ENCODE assay signal across 17 cellular contexts in genomic region chr3:156761713-156762575, GRCh38.
DNase-seq lines count a peak whose midpoint lies in the region; ATAC-seq and TF ChIP-seq lines count a peak whose summit lies in the region.
"Had no signal": no experiment of that assay in that cellular context is flagged by ENCODE, and none has a peak within 500 bp of the region (broad histone marks: within the 10 kb centered on the region; RNA-seq: fewer than 3 reads in every experiment).

No MANE protein-coding gene starts in this region.

- intact Hi-C loops in HCT116 (cut with micrococcal nuclease) = no loop called here
- intact Hi-C loops in esophagus muscularis mucosa (cut with DNase I) = no loop called here
- intact Hi-C loops in activated T-helper 1 cell treated with anti-CD3 and anti-CD28 coated beads, Interleukin-12 subunit alpha, Interleukin-12 subunit beta, Interleukin-2, Interleukin-4 antibody, amounts not matched to agents 30 ng/mL and 10 ng/mL and 1 ng/mL, durations not matched to agents 14 hours and 24 hours and 36 hours (cut with micrococcal nuclease) = no loop called here

- H2AFZ ChIP-seq in HCT116 (ENCODE audit: low read depth, low read length, poor library complexity, severe bottlenecking) = no peak overlapping the region
- peak overlapping the region; percentile 13 for H2AFZ ChIP-seq in parathyroid adenoma

- H3K79me2 ChIP-seq in HCT116 (ENCODE audit: insufficient read depth, low read length) (no peaks in the 10 kb centered on the region), parathyroid adenoma (peaks cover 7% of the 10 kb centered on the region)

- 0 out of 2 replicates have a peak, but pooled peaks have one; percentile 9 for TF ChIP-seq RAD21 in HCT116 (IDR thresholded peaks at IDR 0.05; ENCODE audit: low read depth)

- H3K9ac ChIP-seq in HCT116 (ENCODE audit: low read length) = no peak overlapping the region
- no peak overlapping the region for H3K9ac ChIP-seq in parathyroid adenoma
- H3K9ac ChIP-seq: BLaER1 treated with 17β-estradiol and CSF1 and Interleukin-3, amounts not matched to agents 10 nM and 100 nM had no signal

- H3K4me3 ChIP-seq in HCT116 (replicated peaks in 1 of 2; ENCODE audit: low read depth in 1 of 2, low read length in 2 of 2) = no peak overlapping the region
- H3K4me3 ChIP-seq in RWPE2 (ENCODE audit: severe bottlenecking) = no peak overlapping the region
- H3K4me3 ChIP-seq in fibroblast of mammary gland (ENCODE audit: control insufficient read depth, low read depth, low read length) = no peak overlapping the region
- no peak overlapping the region for H3K4me3 ChIP-seq in parathyroid adenoma (ENCODE audit: low read depth, low read length)
- no peak overlapping the region for H3K4me3 ChIP-seq in esophagus muscularis mucosa
- H3K4me3 ChIP-seq in H7 (ENCODE audit: insufficient read depth, low read depth, low read length) = no peak overlapping the region
- H3K4me3 ChIP-seq: ascending aorta; BLaER1 treated with 17β-estradiol and CSF1 and Interleukin-3, amounts not matched to agents 10 nM and 100 nM; suprapubic skin had no signal

- peaks cover 13% of the 10 kb centered on the region for H3K4me1 Mint-ChIP-seq in activated T-helper 1 cell treated with anti-CD3 and anti-CD28 coated beads, Interleukin-12 subunit alpha, Interleukin-12 subunit beta, Interleukin-2, Interleukin-4 antibody, amounts not matched to agents 30 ng/mL and 10 ng/mL and 1 ng/mL, durations not matched to agents 14 hours and 24 hours and 36 hours (ENCODE audit: low read depth)
- H3K4me1 Mint-ChIP-seq: naive B cell had no signal

- CTCF ChIA-PET in HCT116 (lab: Charles Lee) = no interaction called here

- TF ChIP-seq CTCF in HCT116 (IDR thresholded peaks at IDR 0.05 in 2 of 3, conservative IDR thresholded peaks at IDR 0.05 in 1 of 3; ENCODE audit: borderline replicate concordance in 1 of 3, insufficient read depth in 1 of 3, low read depth in 2 of 3, low read length in 2 of 3) = no peak
- TF ChIP-seq CTCF in RWPE2 (IDR thresholded peaks at IDR 0.05; ENCODE audit: poor library complexity, severe bottlenecking) = peak; percentile 15
- no peak for TF ChIP-seq CTCF in fibroblast of mammary gland (conservative IDR thresholded peaks at IDR 0.05; ENCODE audit: control insufficient read depth, insufficient read depth, low read depth, low read length)
- TF ChIP-seq CTCF in parathyroid adenoma (IDR thresholded peaks at IDR 0.05) = peak; percentile 47
- TF ChIP-seq CTCF in esophagus muscularis mucosa (IDR thresholded peaks at IDR 0.05) = no peak

- TF ChIP-seq EP300 in esophagus muscularis mucosa (IDR thresholded peaks at IDR 0.05) = no peak

- POLR2A ChIA-PET in HCT116 (lab: Charles Lee) = no interaction called here

- H3K27me3 ChIP-seq in HCT116 (ENCODE audit: insufficient read depth, low read length) = no peaks in the 10 kb centered on the region
- H3K27me3 ChIP-seq in RWPE2 (ENCODE audit: insufficient read depth, poor library complexity, severe bottlenecking) = no peaks in the 10 kb centered on the region
- no peaks in the 10 kb centered on the region for H3K27me3 ChIP-seq in parathyroid adenoma (ENCODE audit: control insufficient read depth, insufficient read depth, low read length)
- H3K27me3 ChIP-seq in esophagus muscularis mucosa = no peaks in the 10 kb centered on the region
- H3K27me3 ChIP-seq in H7 (ENCODE audit: control insufficient read depth, insufficient read depth, low read length) = no peaks in the 10 kb centered on the region
- H3K27me3 ChIP-seq: ascending aorta; BLaER1 treated with 17β-estradiol and CSF1 and Interleukin-3, amounts not matched to agents 10 nM and 100 nM; suprapubic skin had no signal

- DNase-seq in HCT116 (ENCODE audit: low read depth, low spot score) (no peak), RWPE2 (ENCODE audit: low spot score) (no peak), fibroblast of mammary gland (ENCODE audit: low read depth) (peak; percentile 67), NCI-H1105 treated with DMSO at 0.1 percent for 48 hours (lab: John Stamatoyannopoulos, UW) (no peak), esophagus muscularis mucosa (ENCODE audit: extremely low spot score) (no peak), H7 (no peak)
- DNase-seq in activated T-helper 1 cell treated with anti-CD3 and anti-CD28 coated beads, Interleukin-12 subunit alpha, Interleukin-12 subunit beta, Interleukin-2, Interleukin-4 antibody, amounts not matched to agents 30 ng/mL and 10 ng/mL and 1 ng/mL, durations not matched to agents 14 hours and 24 hours and 36 hours (ENCODE audit: low spot score) = no peak
- DNase-seq: activated gamma-delta T cell treated with Interleukin-2 at 50 U/mL for 16 hours, naive B cell, NCI-H2029 treated with DMSO at 0.1 percent for 48 hours had no signal

- H3K4me1 ChIP-seq in HCT116 (ENCODE audit: control insufficient read depth in 1 of 2, insufficient read depth in 2 of 2, low read length in 2 of 2) (peaks cover 0 to 7% of the 10 kb centered on the region in 2 experiments; a peak in 1 of 4 replicates), RWPE2 (ENCODE audit: insufficient read depth, poor library complexity, severe bottlenecking) (peaks cover 17% of the 10 kb centered on the region), parathyroid adenoma (peaks cover 43% of the 10 kb centered on the region), esophagus muscularis mucosa (peaks cover 0 to 18% (median 7%) of the 10 kb centered on the region in 4 donors)

- no peak for TF ChIP-seq POLR2A in HCT116 (IDR thresholded peaks at IDR 0.05; ENCODE audit: borderline replicate concordance, extremely low read depth, insufficient read depth, insufficient read length)
- no peak for TF ChIP-seq POLR2A in esophagus muscularis mucosa (IDR thresholded peaks at IDR 0.05; ENCODE audit: low read depth)

- H3K27me3 Mint-ChIP-seq in activated T-helper 1 cell treated with anti-CD3 and anti-CD28 coated beads, Interleukin-12 subunit alpha, Interleukin-12 subunit beta, Interleukin-2, Interleukin-4 antibody, amounts not matched to agents 30 ng/mL and 10 ng/mL and 1 ng/mL, durations not matched to agents 14 hours and 24 hours and 36 hours (ENCODE audit: insufficient read depth) = peaks cover 5% of the 10 kb centered on the region
- H3K27me3 Mint-ChIP-seq: naive B cell had no signal

- WGBS in esophagus muscularis mucosa = 68% methylated on average over 4 of the region's 5 CpGs

- H3K27ac ChIP-seq in HCT116 (ENCODE audit: low read depth, low read length) (no peak overlapping the region), RWPE2 (ENCODE audit: poor library complexity, severe bottlenecking) (no peak overlapping the region), parathyroid adenoma (peak overlapping the region; percentile 75), esophagus muscularis mucosa (replicated peaks in 1 of 4) (no peak overlapping the region)
- H3K27ac ChIP-seq: ascending aorta; BLaER1 treated with 17β-estradiol and CSF1 and Interleukin-3, amounts not matched to agents 10 nM and 100 nM; HL-60; suprapubic skin had no signal

- no peak for ATAC-seq in HCT116
- ATAC-seq in RWPE2 (ENCODE audit: low read depth) = no peak
- ATAC-seq: activated CD4-positive, CD25-positive, alpha-beta regulatory T cell treated with anti-CD3 and anti-CD28 coated beads, Interleukin-2, amount 50 U/mL, for 24 hours; left lobe of liver had no signal

- no TSS peak for BruUV-seq in HCT116 (replicated peaks; lab: Mats Ljungman, UMichigan)

- H3K9me3 Mint-ChIP-seq in activated T-helper 1 cell treated with anti-CD3 and anti-CD28 coated beads, Interleukin-12 subunit alpha, Interleukin-12 subunit beta, Interleukin-2, Interleukin-4 antibody, amounts not matched to agents 30 ng/mL and 10 ng/mL and 1 ng/mL, durations not matched to agents 14 hours and 24 hours and 36 hours = no peaks in the 10 kb centered on the region

- H3K4me3 Mint-ChIP-seq in activated T-helper 1 cell treated with anti-CD3 and anti-CD28 coated beads, Interleukin-12 subunit alpha, Interleukin-12 subunit beta, Interleukin-2, Interleukin-4 antibody, amounts not matched to agents 30 ng/mL and 10 ng/mL and 1 ng/mL, durations not matched to agents 14 hours and 24 hours and 36 hours = no peak overlapping the region
- H3K4me3 Mint-ChIP-seq: naive B cell had no signal

- H3K36me3 ChIP-seq in HCT116 (ENCODE audit: control insufficient read depth in 1 of 2, insufficient read depth in 2 of 2, low read length in 2 of 2) (no peaks in the 10 kb centered on the region), RWPE2 (ENCODE audit: low read depth) (no peaks in the 10 kb centered on the region), parathyroid adenoma (ENCODE audit: control insufficient read depth, insufficient read depth, low read length) (no peaks in the 10 kb centered on the region), esophagus muscularis mucosa (no peaks in the 10 kb centered on the region), H7 (replicated peaks; ENCODE audit: control insufficient read depth, insufficient read depth, low read length) (no peaks in the 10 kb centered on the region)
- H3K36me3 ChIP-seq: ascending aorta; BLaER1 treated with 17β-estradiol and CSF1 and Interleukin-3, amounts not matched to agents 10 nM and 100 nM; suprapubic skin had no signal

- H3K9me2 ChIP-seq in HCT116 (ENCODE audit: insufficient read depth) = no peaks in the 10 kb centered on the region

- H4K20me1 ChIP-seq in HCT116 (ENCODE audit: insufficient read depth) = no peaks in the 10 kb centered on the region
- H4K20me1 ChIP-seq: BLaER1 treated with 17β-estradiol and CSF1 and Interleukin-3, amounts not matched to agents 10 nM and 100 nM had no signal

- H3K36me3 Mint-ChIP-seq in activated T-helper 1 cell treated with anti-CD3 and anti-CD28 coated beads, Interleukin-12 subunit alpha, Interleukin-12 subunit beta, Interleukin-2, Interleukin-4 antibody, amounts not matched to agents 30 ng/mL and 10 ng/mL and 1 ng/mL, durations not matched to agents 14 hours and 24 hours and 36 hours (ENCODE audit: low read depth) = peaks cover 4% of the 10 kb centered on the region
- H3K36me3 Mint-ChIP-seq: naive B cell had no signal

- RAD21 ChIA-PET in HCT116 (lab: Charles Lee; ENCODE audit: low non-redundant PET in 1 of 2, low total read pairs in 2 of 2, uncharacterized antibody in 2 of 2, unreplicated experiment in 2 of 2) = no interaction called here

- H3K4me2 ChIP-seq in HCT116 (ENCODE audit: low read length) = no peak overlapping the region
- peak overlapping the region; percentile 1 for H3K4me2 ChIP-seq in parathyroid adenoma (ENCODE audit: low read length)

- H3K27ac Mint-ChIP-seq in activated T-helper 1 cell treated with anti-CD3 and anti-CD28 coated beads, Interleukin-12 subunit alpha, Interleukin-12 subunit beta, Interleukin-2, Interleukin-4 antibody, amounts not matched to agents 30 ng/mL and 10 ng/mL and 1 ng/mL, durations not matched to agents 14 hours and 24 hours and 36 hours = no peak overlapping the region

- H3K9me3 ChIP-seq in HCT116 (ENCODE audit: control insufficient read depth in 1 of 2, insufficient read depth in 1 of 2, low read depth in 1 of 2, low read length in 2 of 2) = no peaks in the 10 kb centered on the region
- no peaks in the 10 kb centered on the region for H3K9me3 ChIP-seq in RWPE2 (ENCODE audit: severe bottlenecking)
- H3K9me3 ChIP-seq in parathyroid adenoma (ENCODE audit: control insufficient read depth, low read length) = no peaks in the 10 kb centered on the region
- no peaks in the 10 kb centered on the region for H3K9me3 ChIP-seq in esophagus muscularis mucosa
- H3K9me3 ChIP-seq: ascending aorta; BLaER1 treated with 17β-estradiol and CSF1 and Interleukin-3, amounts not matched to agents 10 nM and 100 nM; suprapubic skin had no signal

TF ChIP-seq in HCT116, 20 proteins besides CTCF, POLR2A, EP300 and RAD21 (continues in another document):
- TF ChIP-seq CEBPB (IDR thresholded peaks at IDR 0.05; ENCODE audit: low read depth) (no peak), SRF (IDR thresholded peaks at IDR 0.05; ENCODE audit: low read depth) (no peak)

Comparison
In these comparisons a context has a peak if more than half of its experiments do, and no peak if none do; other contexts are left out.
1. CTCF ChIP-seq: peak in RWPE2 (single experiment) and parathyroid adenoma (single experiment); none in HCT116 (0 of 3), fibroblast of mammary gland (single experiment) and esophagus muscularis mucosa (0 of 3).